Comparison of ENCODE assay signal across 8 cellular contexts in the genomic region with DNA sequence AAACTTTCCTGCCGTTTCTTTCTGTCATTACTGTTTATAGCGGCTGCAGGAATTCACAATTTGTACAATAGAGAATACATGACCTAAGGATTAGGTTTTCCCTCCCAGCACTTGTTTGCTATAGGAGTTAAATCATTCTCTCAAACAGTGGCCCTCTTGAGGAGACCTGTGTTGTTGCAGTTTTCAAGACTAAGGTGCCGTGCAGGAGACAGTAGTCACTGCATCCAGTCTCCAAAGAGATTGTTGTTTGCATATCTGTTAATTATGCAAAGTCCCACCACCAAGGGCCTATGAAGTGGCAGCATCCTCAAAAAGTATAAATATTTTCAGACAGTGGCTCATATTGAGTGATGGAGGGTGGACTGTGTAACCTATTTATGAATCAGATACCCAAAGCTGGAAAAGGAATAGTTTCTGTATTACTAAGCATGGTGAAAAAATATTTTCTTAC. TPM values are rescaled to one million over a fixed set of nuclear protein-coding genes. Genes with fewer than 3 reads are reported as not detected.
DNase-seq lines count a peak whose midpoint lies in the region; ATAC-seq and TF ChIP-seq lines count a peak whose summit lies in the region.

No MANE protein-coding gene starts in this region.

- H3K4me3 Mint-ChIP-seq in activated CD8-positive, alpha-beta T cell treated with anti-CD3 and anti-CD28 coated beads for 36 hours, result no peak overlapping the region
- no peak overlapping the region for H3K4me3 Mint-ChIP-seq in CD4-positive, alpha-beta memory T cell
- no peak overlapping the region for H3K4me3 Mint-ChIP-seq in activated CD8-positive, alpha-beta memory T cell treated with anti-CD3 and anti-CD28 coated beads, Interleukin-2, amount 10 ng/mL, durations not matched to agents 7 days and 5 days

- peaks cover 39% of the 10 kb centered on the region for H3K79me2 ChIP-seq in hepatocyte

- H3K4me2 ChIP-seq in hepatocyte, result peak overlapping the region; percentile 75

- DNase-seq in AG09309 (ENCODE audit: low read depth) (no peak), M059J (ENCODE audit: low read depth) (peak; percentile 87), hepatocyte (ENCODE audit: low spot score) (peak; percentile 70)
- DNase-seq in activated CD8-positive, alpha-beta T cell treated with anti-CD3 and anti-CD28 coated beads for 36 hours, result peak; percentile 37
- no peak for DNase-seq in CD4-positive, alpha-beta memory T cell
- DNase-seq in activated CD8-positive, alpha-beta memory T cell treated with anti-CD3 and anti-CD28 coated beads, Interleukin-2, amount 10 ng/mL, durations not matched to agents 7 days and 5 days, result no peak

- POLR2A ChIA-PET in activated CD8-positive, alpha-beta T cell treated with anti-CD3 and anti-CD28 coated beads for 36 hours (lab: Charles Lee), result interaction anchor here (1.3 kb wide), 1 partner anchor 11 kb away, joined by 3 read pairs; no protein-coding TSS in a partner anchor
- POLR2A ChIA-PET in CD4-positive, alpha-beta memory T cell (lab: Charles Lee; ENCODE audit: partially characterized antibody), result no interaction called here

- ATAC-seq in activated CD8-positive, alpha-beta T cell treated with anti-CD3 and anti-CD28 coated beads for 36 hours, result peak; percentile 38
- ATAC-seq in activated CD8-positive, alpha-beta memory T cell treated with anti-CD3 and anti-CD28 coated beads, Interleukin-2, amount 10 ng/mL, durations not matched to agents 7 days and 5 days, result no peak

- H3K36me3 Mint-ChIP-seq in activated CD8-positive, alpha-beta T cell treated with anti-CD3 and anti-CD28 coated beads for 36 hours (ENCODE audit: low read depth), result no peaks in the 10 kb centered on the region
- H3K36me3 Mint-ChIP-seq in CD4-positive, alpha-beta memory T cell, result no peaks in the 10 kb centered on the region
- H3K36me3 Mint-ChIP-seq in activated CD8-positive, alpha-beta memory T cell treated with anti-CD3 and anti-CD28 coated beads, Interleukin-2, amount 10 ng/mL, durations not matched to agents 7 days and 5 days, result peaks cover 2% of the 10 kb centered on the region

- no peaks in the 10 kb centered on the region for H3K9me3 Mint-ChIP-seq in activated CD8-positive, alpha-beta T cell treated with anti-CD3 and anti-CD28 coated beads for 36 hours
- H3K9me3 Mint-ChIP-seq in CD4-positive, alpha-beta memory T cell, result peaks cover 0 to 3% (median 0%) of the 10 kb centered on the region in 8 donors
- no peaks in the 10 kb centered on the region for H3K9me3 Mint-ChIP-seq in activated CD8-positive, alpha-beta memory T cell treated with anti-CD3 and anti-CD28 coated beads, Interleukin-2, amount 10 ng/mL, durations not matched to agents 7 days and 5 days (ENCODE audit: low read depth)

- intact Hi-C loops in activated CD8-positive, alpha-beta T cell treated with anti-CD3 and anti-CD28 coated beads for 36 hours (cut with micrococcal nuclease), result no loop called here
- intact Hi-C loops in CD4-positive, alpha-beta memory T cell (cut with micrococcal nuclease), result no loop called here

- no peaks in the 10 kb centered on the region for H3K36me3 ChIP-seq in hepatocyte (replicated peaks; ENCODE audit: insufficient read depth, low read depth)
- no peaks in the 10 kb centered on the region for H3K36me3 ChIP-seq in CD4-positive, alpha-beta memory T cell (ENCODE audit: insufficient read depth, low read length)

- no peak overlapping the region for H2AFZ ChIP-seq in hepatocyte

- 11% methylated on average over 3 of the region's 3 CpGs for WGBS in hepatocyte (ENCODE audit: low lambda C conversion rate, missing lambda C conversion rate)

- H3K27ac ChIP-seq in hepatocyte (peak overlapping the region; percentile 66), skin epidermis (peak overlapping the region in 7 of 21 experiments; percentile 6 to 92 (median 47))
- no peak overlapping the region for H3K27ac ChIP-seq in CD4-positive, alpha-beta memory T cell (ENCODE audit: low read depth, low read length)

- CTCF ChIA-PET in activated CD8-positive, alpha-beta T cell treated with anti-CD3 and anti-CD28 coated beads for 36 hours (lab: Charles Lee), result no interaction called here
- CTCF ChIA-PET in CD4-positive, alpha-beta memory T cell (lab: Charles Lee; ENCODE audit: partially characterized antibody), result interaction anchor here (2.9 kb wide), 1 partner anchor 16 kb away, joined by 6 read pairs; no protein-coding TSS in a partner anchor
- CTCF ChIA-PET in activated CD8-positive, alpha-beta memory T cell treated with anti-CD3 and anti-CD28 coated beads, Interleukin-2, amount 10 ng/mL, durations not matched to agents 7 days and 5 days (lab: Charles Lee), result interaction anchor here (0.7 to 0.8 kb wide), 2 partner anchors 195 to 210 kb away, joined by 3 read pairs; no protein-coding TSS in a partner anchor

- TF ChIP-seq CTCF in AG09309 (IDR thresholded peaks at IDR 0.05; ENCODE audit: control insufficient read depth, insufficient read depth, low read depth, low read length, missing control alignments) (peak; percentile 56), GM12875 (IDR thresholded peaks at IDR 0.05; ENCODE audit: borderline replicate concordance, insufficient read depth, low read depth, low read length) (peak; percentile 30; the same call in 1 of the 2 replicates), hepatocyte (IDR thresholded peaks at IDR 0.05; ENCODE audit: poor library complexity) (peak; percentile 60)
- peak; percentile 55 for TF ChIP-seq CTCF in activated CD8-positive, alpha-beta T cell treated with anti-CD3 and anti-CD28 coated beads for 36 hours (IDR thresholded peaks at IDR 0.05)

- no peaks in the 10 kb centered on the region for H3K9me2 ChIP-seq in hepatocyte (replicated peaks; ENCODE audit: insufficient read depth)

- H3K4me1 ChIP-seq in hepatocyte (ENCODE audit: insufficient read depth), result peaks cover 11% of the 10 kb centered on the region
- H3K4me1 ChIP-seq in CD4-positive, alpha-beta memory T cell (ENCODE audit: insufficient read depth, low read length), result peaks cover 10% of the 10 kb centered on the region

- H3K27me3 ChIP-seq in hepatocyte, result no peaks in the 10 kb centered on the region
- peaks cover 7% of the 10 kb centered on the region for H3K27me3 ChIP-seq in CD4-positive, alpha-beta memory T cell (ENCODE audit: insufficient read depth, low read length)

- no peaks in the 10 kb centered on the region for H4K20me1 ChIP-seq in hepatocyte (ENCODE audit: insufficient read depth, poor library complexity, severe bottlenecking)

- H3K9me3 ChIP-seq in hepatocyte (ENCODE audit: low read depth), result no peaks in the 10 kb centered on the region
- no peaks in the 10 kb centered on the region for H3K9me3 ChIP-seq in CD4-positive, alpha-beta memory T cell (ENCODE audit: control insufficient read depth in 1 of 2, low read length in 2 of 2)

- peaks cover 35% of the 10 kb centered on the region for H3K4me1 Mint-ChIP-seq in activated CD8-positive, alpha-beta T cell treated with anti-CD3 and anti-CD28 coated beads for 36 hours (ENCODE audit: low read depth)
- peaks cover 7 to 19% (median 8%) of the 10 kb centered on the region in 4 donors for H3K4me1 Mint-ChIP-seq in CD4-positive, alpha-beta memory T cell
- peaks cover 57% of the 10 kb centered on the region for H3K4me1 Mint-ChIP-seq in activated CD8-positive, alpha-beta memory T cell treated with anti-CD3 and anti-CD28 coated beads, Interleukin-2, amount 10 ng/mL, durations not matched to agents 7 days and 5 days

- peaks cover 44% of the 10 kb centered on the region for H3K27me3 Mint-ChIP-seq in activated CD8-positive, alpha-beta T cell treated with anti-CD3 and anti-CD28 coated beads for 36 hours
- peaks cover 21 to 30% of the 10 kb centered on the region in 2 donors for H3K27me3 Mint-ChIP-seq in CD4-positive, alpha-beta memory T cell
- peaks cover 62% of the 10 kb centered on the region for H3K27me3 Mint-ChIP-seq in activated CD8-positive, alpha-beta memory T cell treated with anti-CD3 and anti-CD28 coated beads, Interleukin-2, amount 10 ng/mL, durations not matched to agents 7 days and 5 days

- H3K4me3 ChIP-seq in AG09309 (ENCODE audit: control insufficient read depth, low read depth, low read length) (peak overlapping the region; percentile 63), GM12875 (ENCODE audit: low read depth, low read length) (no peak overlapping the region), hepatocyte (no peak overlapping the region), skin epidermis (peak overlapping the region in 6 of 7 experiments; percentile 12 to 66 (median 60))
- H3K4me3 ChIP-seq in CD4-positive, alpha-beta memory T cell (ENCODE audit: low read length in 2 of 2), result no peak overlapping the region

- H3K27ac Mint-ChIP-seq in activated CD8-positive, alpha-beta T cell treated with anti-CD3 and anti-CD28 coated beads for 36 hours, result no peak overlapping the region
- no peak overlapping the region for H3K27ac Mint-ChIP-seq in CD4-positive, alpha-beta memory T cell
- H3K27ac Mint-ChIP-seq in activated CD8-positive, alpha-beta memory T cell treated with anti-CD3 and anti-CD28 coated beads, Interleukin-2, amount 10 ng/mL, durations not matched to agents 7 days and 5 days, result no peak overlapping the region

RNA-seq across cellular contexts. Expression of gene PRSS23, which starts 2.3 kb away (rescaled TPM):
- total RNA-seq in M059J (2014; rRNA removed; shearing (Covaris generic)), result 474 and 507 TPM in 2 replicates
- 1 to 10 TPM; 1.4 to 2.3 TPM for total RNA-seq in activated CD8-positive, alpha-beta T cell treated with anti-CD3 and anti-CD28 coated beads for 36 hours
- total RNA-seq in hepatocyte, result 46.0 and 61.7 TPM in 2 replicates
- polyA plus RNA-seq in hepatocyte, result 44.9 and 53.7 TPM in 2 replicates
- not detected for total RNA-seq in CD4-positive, alpha-beta memory T cell
- polyA plus RNA-seq in CD4-positive, alpha-beta memory T cell, result under 1 TPM in 1 of 2 donors, not detected in 1; 0.08 TPM
- total RNA-seq in activated CD8-positive, alpha-beta memory T cell treated with anti-CD3 and anti-CD28 coated beads, Interleukin-2, amount 10 ng/mL, durations not matched to agents 7 days and 5 days, result 1 to 10 TPM in 1 of 2 experiments, under 1 TPM in 1; 0.85 to 4.9 TPM

Comparison
In these comparisons a context has a peak if more than half of its experiments do, and no peak if none do; other contexts are left out.
1. DNase-seq: peak in M059J (single experiment), activated CD8-positive, alpha-beta T cell treated with anti-CD3 and anti-CD28 coated beads for 36 hours (single experiment) and hepatocyte (single experiment); none in AG09309 (single experiment), CD4-positive, alpha-beta memory T cell (0 of 5) and activated CD8-positive, alpha-beta memory T cell treated with anti-CD3 and anti-CD28 coated beads, Interleukin-2, amount 10 ng/mL, durations not matched to agents 7 days and 5 days (single experiment).
2. H3K4me3 ChIP-seq: peak in AG09309 (single experiment) and skin epidermis (6 of 7); none in GM12875 (single experiment), hepatocyte (single experiment) and CD4-positive, alpha-beta memory T cell (0 of 2).
3. Peak in every context shown above with its lines, with median percentiles within 50 percentile points of each other: CTCF ChIP-seq.